ENCODE assay signal across 25 cellular contexts in genomic region chr5:32130865-32131264, GRCh38. TPM values are rescaled to one million over a fixed set of nuclear protein-coding genes. Genes with fewer than 3 reads are reported as not detected.
A peak's percentile ranks its signal among the peaks of the same experiment; 100 is the strongest.
DNase-seq lines count a peak whose midpoint lies in the region; ATAC-seq and TF ChIP-seq lines count a peak whose summit lies in the region.
"Had no signal": no experiment of that assay in that cellular context is flagged by ENCODE, and none has a peak within 500 bp of the region (broad histone marks: within the 10 kb centered on the region; RNA-seq: fewer than 3 reads in every experiment).

No MANE protein-coding gene starts in this region.

- H3K9ac ChIP-seq in endodermal cell (ENCODE audit: extremely low read depth, low read length, poor library complexity, severe bottlenecking) (no peak overlapping the region), smooth muscle cell (ENCODE audit: low read depth) (no peak overlapping the region)

- H2AFZ ChIP-seq in smooth muscle cell (ENCODE audit: low read depth) = no peak overlapping the region

- H3K9me3 Mint-ChIP-seq in CD8-positive, alpha-beta T cell = no peaks in the 10 kb centered on the region
- H3K9me3 Mint-ChIP-seq in HFFc6 (no peaks in the 10 kb centered on the region), endodermal cell (no peaks in the 10 kb centered on the region), type B pancreatic cell (no peaks in the 10 kb centered on the region)
- H3K9me3 Mint-ChIP-seq: stimulated activated naive CD8-positive, alpha-beta T cell treated with anti-CD3 and anti-CD28 coated beads, Interleukin-15, Interleukin-2, amounts not matched to agents 100 ng/mL and 50 ng/mL, for 24 hours had no signal

- H3F3A ChIP-seq in smooth muscle cell (ENCODE audit: low read depth) = no peaks in the 10 kb centered on the region

- H3K27me3 ChIP-seq in CD8-positive, alpha-beta T cell (ENCODE audit: insufficient read depth, low read length) = no peaks in the 10 kb centered on the region
- H3K27me3 ChIP-seq in endodermal cell (ENCODE audit: control insufficient read depth, insufficient read depth, low read length, poor library complexity, severe bottlenecking) (no peaks in the 10 kb centered on the region), smooth muscle cell (ENCODE audit: low read depth) (no peaks in the 10 kb centered on the region), testis (no peaks in the 10 kb centered on the region)
- H3K27me3 ChIP-seq: esophagus muscularis mucosa, tibial artery had no signal

- 88 to 95% methylated on average over 3 of the region's 3 CpGs for WGBS in endodermal cell (ENCODE audit: insufficient coverage in 1 of 2, insufficient read length in 1 of 2), 2 experiments
- 86% methylated on average over 3 of the region's 3 CpGs for WGBS in smooth muscle cell (ENCODE audit: low lambda C conversion rate)
- WGBS in testis, 2 donors = 70 to 85% methylated on average over 3 of the region's 3 CpGs

- no peak overlapping the region for H3K27ac ChIP-seq in CD8-positive, alpha-beta T cell (ENCODE audit: low read depth, low read length)
- H3K27ac ChIP-seq in endodermal cell (ENCODE audit: low read depth, low read length) (no peak overlapping the region), smooth muscle cell (ENCODE audit: low read depth) (peak overlapping the region; percentile 5), testis (no peak overlapping the region)
- H3K27ac ChIP-seq: esophagus muscularis mucosa had no signal

- H3K27ac Mint-ChIP-seq in CD8-positive, alpha-beta T cell = peak overlapping the region; percentile 30
- H3K27ac Mint-ChIP-seq in HFFc6 (peak overlapping the region; percentile 16; the same call in 1 of the 2 replicates), endodermal cell (peak overlapping the region; percentile 76), type B pancreatic cell (no peak overlapping the region)
- H3K27ac Mint-ChIP-seq: stimulated activated naive CD8-positive, alpha-beta T cell treated with anti-CD3 and anti-CD28 coated beads, Interleukin-15, Interleukin-2, amounts not matched to agents 100 ng/mL and 50 ng/mL, for 24 hours had no signal

- no peak overlapping the region for H3K4me3 ChIP-seq in CD8-positive, alpha-beta T cell (ENCODE audit: low read depth, low read length)
- H3K4me3 ChIP-seq in endodermal cell (ENCODE audit: low read length) (no peak overlapping the region), smooth muscle cell (no peak overlapping the region), testis (no peak overlapping the region)
- H3K4me3 ChIP-seq: esophagus muscularis mucosa, HAP-1, tibial artery had no signal

- H3K36me3 ChIP-seq in CD8-positive, alpha-beta T cell (ENCODE audit: insufficient read depth, low read length) = peaks cover 9% of the 10 kb centered on the region
- H3K36me3 ChIP-seq in endodermal cell (ENCODE audit: control insufficient read depth, insufficient read depth, low read length) (peaks cover 89% of the 10 kb centered on the region), smooth muscle cell (ENCODE audit: low read depth) (peaks cover 14% of the 10 kb centered on the region), testis (ENCODE audit: low read depth, missing control alignments) (no peaks in the 10 kb centered on the region)

- no peak for TF ChIP-seq CTCF in CD8-positive, alpha-beta T cell (IDR thresholded peaks at IDR 0.05)
- TF ChIP-seq CTCF in HFFc6 (IDR thresholded peaks at IDR 0.05) = no peak
- TF ChIP-seq CTCF in endodermal cell (conservative IDR thresholded peaks at IDR 0.05) = no peak
- TF ChIP-seq CTCF in smooth muscle cell (IDR thresholded peaks at IDR 0.05; ENCODE audit: borderline replicate concordance, insufficient read depth, poor library complexity, severe bottlenecking) = no peak
- TF ChIP-seq CTCF in testis (IDR thresholded peaks at IDR 0.05) = no peak
- no peak for TF ChIP-seq CTCF in type B pancreatic cell (conservative IDR thresholded peaks at IDR 0.05)

- H3K4me1 Mint-ChIP-seq in CD8-positive, alpha-beta T cell (ENCODE audit: low read depth) = peaks cover 48% of the 10 kb centered on the region
- peaks cover 62% of the 10 kb centered on the region for H3K4me1 Mint-ChIP-seq in HFFc6 (ENCODE audit: low read depth)
- H3K4me1 Mint-ChIP-seq in endodermal cell = peaks cover 18% of the 10 kb centered on the region
- peaks cover 4% of the 10 kb centered on the region for H3K4me1 Mint-ChIP-seq in type B pancreatic cell (ENCODE audit: unreplicated experiment)

- H3K27me3 Mint-ChIP-seq in CD8-positive, alpha-beta T cell (ENCODE audit: low read depth) = no peaks in the 10 kb centered on the region
- H3K27me3 Mint-ChIP-seq in HFFc6 (ENCODE audit: insufficient read depth) (peaks cover 2% of the 10 kb centered on the region), endodermal cell (ENCODE audit: insufficient read depth) (no peaks in the 10 kb centered on the region), type B pancreatic cell (no peaks in the 10 kb centered on the region)
- H3K27me3 Mint-ChIP-seq: stimulated activated naive CD8-positive, alpha-beta T cell treated with anti-CD3 and anti-CD28 coated beads, Interleukin-15, Interleukin-2, amounts not matched to agents 100 ng/mL and 50 ng/mL, for 24 hours had no signal

- H3K9me3 ChIP-seq in CD8-positive, alpha-beta T cell (ENCODE audit: low read length) = no peaks in the 10 kb centered on the region
- H3K9me3 ChIP-seq in endodermal cell (ENCODE audit: control insufficient read depth, low read length) = no peaks in the 10 kb centered on the region
- H3K9me3 ChIP-seq in smooth muscle cell (replicated peaks; ENCODE audit: low read depth) = no peaks in the 10 kb centered on the region
- H3K9me3 ChIP-seq in testis = no peaks in the 10 kb centered on the region
- H3K9me3 ChIP-seq: esophagus muscularis mucosa, HAP-1, tibial artery had no signal

- H3K4me3 Mint-ChIP-seq in CD8-positive, alpha-beta T cell = no peak overlapping the region
- H3K4me3 Mint-ChIP-seq in HFFc6 (no peak overlapping the region), endodermal cell (no peak overlapping the region), type B pancreatic cell (no peak overlapping the region)
- H3K4me3 Mint-ChIP-seq: stimulated activated naive CD8-positive, alpha-beta T cell treated with anti-CD3 and anti-CD28 coated beads, Interleukin-15, Interleukin-2, amounts not matched to agents 100 ng/mL and 50 ng/mL, for 24 hours had no signal

- peaks cover 100% of the 10 kb centered on the region for H4K20me1 ChIP-seq in smooth muscle cell (ENCODE audit: low read depth)

- peaks cover 98% of the 10 kb centered on the region for H3K79me2 ChIP-seq in smooth muscle cell (ENCODE audit: low read depth)

- peaks cover 64% of the 10 kb centered on the region for H3K36me3 Mint-ChIP-seq in CD8-positive, alpha-beta T cell
- H3K36me3 Mint-ChIP-seq in HFFc6 (ENCODE audit: low read depth) (peaks cover 59% of the 10 kb centered on the region), endodermal cell (ENCODE audit: low read depth) (peaks cover 53% of the 10 kb centered on the region), type B pancreatic cell (peaks cover 46% of the 10 kb centered on the region)

- no peak for ATAC-seq in CD8-positive, alpha-beta T cell
- ATAC-seq: left lobe of liver had no signal

- H3K4me1 ChIP-seq in CD8-positive, alpha-beta T cell (ENCODE audit: insufficient read depth, low read length) = no peaks in the 10 kb centered on the region
- no peaks in the 10 kb centered on the region for H3K4me1 ChIP-seq in endodermal cell (ENCODE audit: control insufficient read depth, insufficient read depth, low read length)
- no peaks in the 10 kb centered on the region for H3K4me1 ChIP-seq in smooth muscle cell (ENCODE audit: low read depth)
- no peaks in the 10 kb centered on the region for H3K4me1 ChIP-seq in testis
- H3K4me1 ChIP-seq: HAP-1 had no signal

- CTCF ChIA-PET in CD8-positive, alpha-beta T cell (lab: Charles Lee) = no interaction called here

- no peak overlapping the region for H3K4me2 ChIP-seq in smooth muscle cell

- no peak for DNase-seq in CD8-positive, alpha-beta T cell
- DNase-seq in HFFc6 (no peak), endodermal cell (no peak), smooth muscle cell (lab: John Stamatoyannopoulos, UW; ENCODE audit: unreplicated experiment) (no peak), UCSD-AML1 (lab: John Stamatoyannopoulos, UW; ENCODE audit: unreplicated experiment) (no peak), testis (no peak), type B pancreatic cell (ENCODE audit: extremely low spot score, unreplicated experiment) (no peak)
- DNase-seq: activated CD4-positive, alpha-beta T cell treated with anti-CD3 and anti-CD28 coated beads for 4 hours; activated gamma-delta T cell treated with Interleukin-2 at 50 U/mL for 16 hours; C1 segment of cervical spinal cord; central memory CD4-positive, alpha-beta T cell; foreskin fibroblast; GDM1; head of caudate nucleus; MV-4-11; NCI-H1436; NCI-H345; NCI-H748 treated with DMSO at 0.1 percent for 48 hours; occipital lobe; SIG-M5; tibial artery had no signal

- POLR2A ChIA-PET in CD8-positive, alpha-beta T cell (lab: Charles Lee) = interaction anchor here (0.7 kb wide), 1 partner anchor 1248 kb away, joined by 3 read pairs; no protein-coding TSS in a partner anchor

- TF ChIP-seq POLR2A in testis (IDR thresholded peaks at IDR 0.05) = no peak

- intact Hi-C loops in CD8-positive, alpha-beta T cell (cut with DNase I, micrococcal nuclease) = no loop called here
- intact Hi-C loops in testis (cut with DNase I; ENCODE audit: low total_unique reads) = no loop called here

RNA-seq across cellular contexts. Expression of gene GOLPH3, which starts 43.3 kb away (rescaled TPM):
- total RNA-seq in CD8-positive, alpha-beta T cell = 10 to 100 TPM; 48.3 to 51.2 TPM
- total RNA-seq in HFFc6 (2021; fragmentation: NEBNext Ultra II Directional; extraction: Animal tissue kit (Norgen Biotek cat#: 25700)) = 10 to 100 TPM; 86.3 to 97.0 (median 93.8) TPM
- 10 to 100 TPM; 89.4 to 90.7 TPM for total RNA-seq in endodermal cell
- 68.2 TPM for polyA plus RNA-seq in endodermal cell (2013, experiment 1 of 2)
- polyA plus RNA-seq in endodermal cell (2013, experiment 2 of 2) = 64.9 TPM
- total RNA-seq in smooth muscle cell = 108 and 112 TPM in 2 replicates
- 91.6 and 95.3 TPM in 2 replicates for polyA plus RNA-seq in smooth muscle cell
- 100 to 1,000 TPM in 1 of 2 donors, 10 to 100 TPM in 1; 88.7 to 102 TPM for total RNA-seq in testis
- polyA plus RNA-seq in testis (ENCODE audit: insufficient read depth, low read depth, low replicate concordance) = 54.2 TPM
- total RNA-seq in type B pancreatic cell (ENCODE audit: low replicate concordance) = 72.9 and 102 TPM in 2 replicates
